Comparison of ENCODE assay signal across 18 cellular contexts in genomic region chr3:42116466-42116865, GRCh38. TPM values are rescaled to one million over a fixed set of nuclear protein-coding genes. Genes with fewer than 3 reads are reported as not detected.
DNase-seq lines count a peak whose midpoint lies in the region; ATAC-seq and TF ChIP-seq lines count a peak whose summit lies in the region.
"Had no signal": no experiment of that assay in that cellular context is flagged by ENCODE, and none has a peak within 500 bp of the region (broad histone marks: within the 10 kb centered on the region; RNA-seq: fewer than 3 reads in every experiment).

No MANE protein-coding gene starts in this region.

- no peak overlapping the region for H3K4me3 ChIP-seq in right atrium auricular region
- H3K4me3 ChIP-seq: A549, mucosa of descending colon had no signal

- H3K4me1 Mint-ChIP-seq in chondrocyte (ENCODE audit: low read depth) (peaks cover 49% of the 10 kb centered on the region), neural crest cell (peaks cover 16% of the 10 kb centered on the region)

- intact Hi-C loops in Right ventricle myocardium superior (cut with DNase I), result no loop called here

- no peaks in the 10 kb centered on the region for H3K9me3 ChIP-seq in right atrium auricular region
- H3K9me3 ChIP-seq: A549, mucosa of descending colon had no signal

- no peak for ATAC-seq in Right ventricle myocardium superior (ENCODE audit: poor library complexity)
- no peak for ATAC-seq in GM21723 (IDR thresholded peaks at IDR 0.05; ENCODE audit: unreplicated experiment)
- no peak for ATAC-seq in HG03442 (IDR thresholded peaks at IDR 0.05; ENCODE audit: unreplicated experiment)
- ATAC-seq: stimulated activated naive CD8-positive, alpha-beta T cell treated with anti-CD3 and anti-CD28 coated beads, Interleukin-15, amount 100 ng/mL, for 72 hours had no signal

- H3K36me3 ChIP-seq in right atrium auricular region, result no peaks in the 10 kb centered on the region

- H3K9me3 Mint-ChIP-seq in chondrocyte (ENCODE audit: low read depth) (no peaks in the 10 kb centered on the region), neural crest cell (no peaks in the 10 kb centered on the region)
- H3K9me3 Mint-ChIP-seq: activated CD4-positive, alpha-beta memory T cell treated with anti-CD3 and anti-CD28 coated beads, Interleukin-2, amount 10 ng/mL, durations not matched to agents 7 days and 5 days; dendritic cell treated with granulocyte-macrophage colony-stimulating factor and Interleukin-4, amounts not matched to agents 40 ng/mL and 50 ng/mL, for 4 days; stimulated activated naive CD8-positive, alpha-beta T cell treated with anti-CD3 and anti-CD28 coated beads, Interleukin-15, amount 100 ng/mL, for 72 hours had no signal

- H3K27me3 Mint-ChIP-seq in chondrocyte (ENCODE audit: low read depth), result no peaks in the 10 kb centered on the region
- H3K27me3 Mint-ChIP-seq in neural crest cell (ENCODE audit: low read depth), result no peaks in the 10 kb centered on the region
- H3K27me3 Mint-ChIP-seq: activated CD4-positive, alpha-beta memory T cell treated with anti-CD3 and anti-CD28 coated beads, Interleukin-2, amount 10 ng/mL, durations not matched to agents 7 days and 5 days; dendritic cell treated with granulocyte-macrophage colony-stimulating factor and Interleukin-4, amounts not matched to agents 40 ng/mL and 50 ng/mL, for 4 days; stimulated activated naive CD8-positive, alpha-beta T cell treated with anti-CD3 and anti-CD28 coated beads, Interleukin-15, amount 100 ng/mL, for 72 hours had no signal

- H3K27me3 ChIP-seq in right atrium auricular region, result no peaks in the 10 kb centered on the region

- H3K36me3 Mint-ChIP-seq in chondrocyte (ENCODE audit: low read depth) (no peaks in the 10 kb centered on the region), neural crest cell (ENCODE audit: low read depth) (no peaks in the 10 kb centered on the region)

- TF ChIP-seq POLR2A in erythroblast (IDR thresholded peaks at IDR 0.05; ENCODE audit: low read length), result no peak

- H3K4me1 ChIP-seq in right atrium auricular region, result peaks cover 0 to 59% of the 10 kb centered on the region in 2 donors

- H3K27ac ChIP-seq in right atrium auricular region, result peak overlapping the region; percentile 12 to 65
- H3K27ac ChIP-seq: A549 had no signal

- TF ChIP-seq CTCF in right atrium auricular region (IDR thresholded peaks at IDR 0.05) (no peak), chondrocyte (IDR thresholded peaks at IDR 0.05) (no peak), neural crest cell (conservative IDR thresholded peaks at IDR 0.05) (no peak)

- DNase-seq in right atrium auricular region (ENCODE audit: low spot score) (no peak), Right ventricle myocardium superior (no peak), chondrocyte (ENCODE audit: low spot score) (no peak), neural crest cell (ENCODE audit: low read depth, low spot score) (no peak), erythroblast (lab: John Stamatoyannopoulos, UW) (no peak), NCI-H1417 treated with DMSO at 0.1 percent for 48 hours (lab: John Stamatoyannopoulos, UW) (no peak)
- DNase-seq: activated CD4-positive, alpha-beta memory T cell treated with anti-CD3 and anti-CD28 coated beads, Interleukin-2, amount 10 ng/mL, durations not matched to agents 7 days and 5 days; activated naive CD4-positive, alpha-beta T cell treated with Interleukin-2 at 50 U/mL for 16 hours; activated T-cell treated with anti-CD3 and anti-CD28 coated beads, Interleukin-2, amount 50 U/mL, for 1 hour; NCI-H1105; NCI-H2107; stimulated activated CD4-positive, alpha-beta T cell treated with anti-CD3 and anti-CD28 coated beads, Interleukin-4, amount 100 ng/mL, for 24 hours; stimulated activated naive CD8-positive, alpha-beta T cell treated with anti-CD3 and anti-CD28 coated beads, Interleukin-15, amount 100 ng/mL, for 72 hours had no signal

- no peak overlapping the region for H3K4me3 Mint-ChIP-seq in chondrocyte (ENCODE audit: unreplicated experiment)
- no peak overlapping the region for H3K4me3 Mint-ChIP-seq in neural crest cell
- H3K4me3 Mint-ChIP-seq: activated CD4-positive, alpha-beta memory T cell treated with anti-CD3 and anti-CD28 coated beads, Interleukin-2, amount 10 ng/mL, durations not matched to agents 7 days and 5 days; dendritic cell treated with granulocyte-macrophage colony-stimulating factor and Interleukin-4, amounts not matched to agents 40 ng/mL and 50 ng/mL, for 4 days; stimulated activated naive CD8-positive, alpha-beta T cell treated with anti-CD3 and anti-CD28 coated beads, Interleukin-15, amount 100 ng/mL, for 72 hours had no signal

- H3K27ac Mint-ChIP-seq in chondrocyte (ENCODE audit: unreplicated experiment), result peak overlapping the region; percentile 93
- H3K27ac Mint-ChIP-seq in neural crest cell (ENCODE audit: unreplicated experiment), result peak overlapping the region; percentile 37
- H3K27ac Mint-ChIP-seq: activated CD4-positive, alpha-beta memory T cell treated with anti-CD3 and anti-CD28 coated beads, Interleukin-2, amount 10 ng/mL, durations not matched to agents 7 days and 5 days; stimulated activated naive CD8-positive, alpha-beta T cell treated with anti-CD3 and anti-CD28 coated beads, Interleukin-15, amount 100 ng/mL, for 72 hours had no signal

RNA-seq across cellular contexts. Expression of gene TRAK1, which starts 25.3 kb away (rescaled TPM):
- total RNA-seq in right atrium auricular region (100 to 1,000 TPM; 172 to 259 TPM), Right ventricle myocardium superior (273 TPM), chondrocyte (38.1 to 53.7 TPM (median 51.2 TPM) in 3 replicates), neural crest cell (41.0 and 42.6 TPM in 2 replicates)
